ENCODE assay signal across 8 cellular contexts in genomic region chr18:62131305-62131909, GRCh38. TPM values are rescaled to one million over a fixed set of nuclear protein-coding genes. Genes with fewer than 3 reads are reported as not detected.
DNase-seq lines count a peak whose midpoint lies in the region; ATAC-seq and TF ChIP-seq lines count a peak whose summit lies in the region.

No MANE protein-coding gene starts in this region.

- no peaks in the 10 kb centered on the region for H3K4me1 ChIP-seq in gastroesophageal sphincter

- DNase-seq in COR-L47 (lab: John Stamatoyannopoulos, UW) (peak; percentile 66), HuH-7.5 (ENCODE audit: low spot score) (peak; percentile 3), RPMI8226 (peak; percentile 75), progenitor cell of endocrine pancreas (ENCODE audit: low spot score, unreplicated experiment) (peak; percentile 43)
- peak; percentile 29 for DNase-seq in activated T-helper 9 cell treated with anti-CD3 and anti-CD28 coated beads, Interleukin-2, amount 50 U/mL, for 16 hours (ENCODE audit: low read depth)

- TF ChIP-seq CTCF in gastroesophageal sphincter (IDR thresholded peaks at IDR 0.05): peak; percentile 72 to 90 (median 78)
- TF ChIP-seq CTCF in progenitor cell of endocrine pancreas (IDR thresholded peaks at IDR 0.05; ENCODE audit: unreplicated experiment): peak; percentile 99

- no peaks in the 10 kb centered on the region for H3K4me1 Mint-ChIP-seq in progenitor cell of endocrine pancreas (ENCODE audit: low read depth)

- ATAC-seq in GM19463 (IDR thresholded peaks at IDR 0.05; ENCODE audit: unreplicated experiment) (peak; percentile 77), gastroesophageal sphincter (no peak), HG03025 (IDR thresholded peaks at IDR 0.05; ENCODE audit: low FRiP score, unreplicated experiment) (no peak)

- no peak overlapping the region for H3K4me3 Mint-ChIP-seq in progenitor cell of endocrine pancreas (ENCODE audit: low read depth)

- no peaks in the 10 kb centered on the region for H3K27me3 Mint-ChIP-seq in progenitor cell of endocrine pancreas

- H3K4me3 ChIP-seq in gastroesophageal sphincter: no peak overlapping the region

- WGBS in gastroesophageal sphincter (ENCODE audit: low coverage in 1 of 2), 2 donors: 61 to 83% methylated on average over 2 of the region's 2 CpGs

- H3K27ac Mint-ChIP-seq in progenitor cell of endocrine pancreas: no peak overlapping the region

- no peaks in the 10 kb centered on the region for H3K9me3 Mint-ChIP-seq in progenitor cell of endocrine pancreas (ENCODE audit: low read depth)

- peaks cover 0 to 13% of the 10 kb centered on the region in 2 donors for H3K36me3 ChIP-seq in gastroesophageal sphincter

- TF ChIP-seq POLR2A in gastroesophageal sphincter (IDR thresholded peaks at IDR 0.05): no peak

- no peaks in the 10 kb centered on the region for H3K27me3 ChIP-seq in gastroesophageal sphincter

- H3K36me3 Mint-ChIP-seq in progenitor cell of endocrine pancreas (ENCODE audit: insufficient read depth): no peaks in the 10 kb centered on the region

- H3K9me3 ChIP-seq in gastroesophageal sphincter: no peaks in the 10 kb centered on the region

- TF ChIP-seq EP300 in gastroesophageal sphincter (IDR thresholded peaks at IDR 0.05): no peak

- no peak overlapping the region for H3K27ac ChIP-seq in gastroesophageal sphincter

RNA-seq across cellular contexts. Expression of gene PIGN, which starts 55.4 kb away (rescaled TPM):
- total RNA-seq in gastroesophageal sphincter (10 to 100 TPM; 10.5 to 32.4 (median 17.3) TPM), progenitor cell of endocrine pancreas (34.9 and 35.9 TPM in 2 replicates)

RNA-seq across cellular contexts. Expression of gene RELCH, which starts 55.6 kb away (rescaled TPM):
- total RNA-seq in gastroesophageal sphincter (10 to 100 TPM; 20.7 to 30.4 (median 27.4) TPM), progenitor cell of endocrine pancreas (34.7 and 39.4 TPM in 2 replicates)

Comparison
In these comparisons a context has a peak if more than half of its experiments do, and no peak if none do; other contexts are left out.
1. DNase-seq: peak in every context shown above with its lines; median percentile 75 in RPMI8226; 66 in COR-L47; 43 in progenitor cell of endocrine pancreas; 29 in activated T-helper 9 cell treated with anti-CD3 and anti-CD28 coated beads, Interleukin-2, amount 50 U/mL, for 16 hours; 3 in HuH-7.5.